In the genomic region with DNA sequence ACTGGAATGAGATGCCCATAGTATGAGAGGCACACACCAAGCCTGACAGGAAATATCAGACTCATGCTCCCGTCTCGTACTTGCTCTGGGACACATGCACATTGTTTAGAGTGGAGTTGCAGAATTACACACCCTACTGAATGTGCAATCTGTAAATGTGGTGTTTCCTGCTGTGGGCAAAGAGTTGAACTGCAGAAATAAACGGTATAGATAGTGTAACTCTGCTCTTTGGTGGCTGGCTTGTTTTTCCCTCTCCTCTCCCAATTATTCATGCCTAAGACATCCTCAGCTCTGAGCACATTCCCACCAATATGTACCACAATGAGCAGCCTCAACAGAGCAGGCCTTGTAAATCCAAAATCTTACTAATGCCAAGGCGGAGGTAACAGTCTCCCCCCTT, we compare ENCODE assay signal across 20 cellular contexts.
DNase-seq lines count a peak whose midpoint lies in the region; ATAC-seq and TF ChIP-seq lines count a peak whose summit lies in the region.
"Had no signal": no experiment of that assay in that cellular context is flagged by ENCODE, and none has a peak within 500 bp of the region (broad histone marks: within the 10 kb centered on the region; RNA-seq: fewer than 3 reads in every experiment).

No MANE protein-coding gene starts in this region.

- no peak for ATAC-seq in GM21717 (IDR thresholded peaks at IDR 0.05; ENCODE audit: unreplicated experiment)
- ATAC-seq: activated CD4-positive, alpha-beta T cell treated with anti-CD3 and anti-CD28 coated beads for 36 hours had no signal

- H3K4me1 ChIP-seq in cardiac muscle cell (ENCODE audit: low read depth) (peaks cover 25% of the 10 kb centered on the region), fibroblast of lung (ENCODE audit: control insufficient read depth, extremely low read depth, insufficient read depth, low read length) (peaks cover 12% of the 10 kb centered on the region)

- intact Hi-C loops in cardiac septum (cut with DNase I): no loop called here

- no peak overlapping the region for H3K4me3 ChIP-seq in cardiac muscle cell
- no peak overlapping the region for H3K4me3 ChIP-seq in fibroblast of lung (replicated peaks in 1 of 4; ENCODE audit: control extremely low read depth in 1 of 4, insufficient read depth in 1 of 4, low read depth in 3 of 4, low read length in 4 of 4)
- H3K4me3 ChIP-seq in neural cell (ENCODE audit: low read length): no peak overlapping the region
- H3K4me3 ChIP-seq: heart right ventricle, thoracic aorta had no signal

- TF ChIP-seq CTCF in cardiac muscle cell (IDR thresholded peaks at IDR 0.05; ENCODE audit: low read depth, low read length) (no peak), fibroblast of lung (conservative IDR thresholded peaks at IDR 0.05 in 1 of 2, IDR thresholded peaks at IDR 0.05 in 1 of 2; ENCODE audit: low read depth in 1 of 2, low read length in 2 of 2) (no peak), neural cell (IDR thresholded peaks at IDR 0.05; ENCODE audit: poor library complexity, severe bottlenecking) (no peak)

- H3K9me2 ChIP-seq in neural cell (ENCODE audit: insufficient read depth, low read length): no peaks in the 10 kb centered on the region

- TF ChIP-seq RAD21 in neural cell (conservative IDR thresholded peaks at IDR 0.05): no peak

- H3K9me3 ChIP-seq in cardiac muscle cell (ENCODE audit: low read depth): no peaks in the 10 kb centered on the region
- H3K9me3 ChIP-seq in fibroblast of lung (ENCODE audit: control insufficient read depth, insufficient read depth, low read depth, low read length): no peaks in the 10 kb centered on the region
- H3K9me3 ChIP-seq in neural cell (ENCODE audit: low read length): no peaks in the 10 kb centered on the region
- H3K9me3 ChIP-seq: heart right ventricle, thoracic aorta had no signal

- H3K79me2 ChIP-seq in fibroblast of lung (ENCODE audit: control insufficient read depth, insufficient read depth, low read length) (no peaks in the 10 kb centered on the region), neural cell (replicated peaks; ENCODE audit: insufficient read depth, low read length) (no peaks in the 10 kb centered on the region)

- H3K27ac ChIP-seq in cardiac muscle cell (peak overlapping the region; percentile 98), fibroblast of lung (ENCODE audit: insufficient read depth, low read length) (peak overlapping the region; percentile 27), neural cell (ENCODE audit: low read length) (peak overlapping the region; percentile 55)
- H3K27ac ChIP-seq: epithelial cell of prostate had no signal

- DNase-seq in cardiac muscle cell (ENCODE audit: low read depth in 1 of 2, low spot score in 1 of 2) (peak in 1 of 2 donors; percentile 54), cardiac septum (ENCODE audit: low spot score) (no peak), fibroblast of lung (ENCODE audit: low read depth in 2 of 2) (peak; percentile 27 to 75), RKO (ENCODE audit: low spot score) (no peak), SW480 (ENCODE audit: low spot score) (no peak)
- no peak for DNase-seq in activated naive CD4-positive, alpha-beta T cell treated with Interleukin-2 at 50 U/mL for 16 hours
- DNase-seq: 8988T; activated CD4-positive, alpha-beta T cell treated with anti-CD3 and anti-CD28 coated beads for 36 hours; activated CD8-positive, alpha-beta memory T cell treated with anti-CD3 and anti-CD28 coated beads, Interleukin-2, amount 50 U/mL, for 4 hours; activated naive CD4-positive, alpha-beta T cell treated with anti-CD3 and anti-CD28 coated beads, Interleukin-2, amount 10 ng/mL, durations not matched to agents 7 days and 5 days; DMS79 treated with DMSO at 0.1 percent for 48 hours; heart right ventricle; NCI-H1436; NCI-H446; SHP77 treated with DMSO at 0.1 percent for 48 hours; T-helper 9 cell had no signal

- no peaks in the 10 kb centered on the region for H4K20me1 ChIP-seq in fibroblast of lung (ENCODE audit: control insufficient read depth, extremely low read depth, insufficient read depth, low read length)
- H4K20me1 ChIP-seq in neural cell (ENCODE audit: insufficient read depth): no peaks in the 10 kb centered on the region

- no peak overlapping the region for H3K9ac ChIP-seq in fibroblast of lung (ENCODE audit: insufficient read depth, low read length)
- no peak overlapping the region for H3K9ac ChIP-seq in neural cell (ENCODE audit: low read length)

- H3K4me2 ChIP-seq in fibroblast of lung (ENCODE audit: extremely low read depth, insufficient read depth, low read length) (no peak overlapping the region), neural cell (ENCODE audit: low read length) (no peak overlapping the region)

- H3K27me3 ChIP-seq in cardiac muscle cell (no peaks in the 10 kb centered on the region), fibroblast of lung (ENCODE audit: control insufficient read depth, insufficient read depth, low read length) (no peaks in the 10 kb centered on the region), neural cell (ENCODE audit: insufficient read depth, low read depth, low read length) (no peaks in the 10 kb centered on the region)
- H3K27me3 ChIP-seq: heart right ventricle had no signal

- H3F3A ChIP-seq in neural cell (ENCODE audit: insufficient read depth, low read length, poor library complexity, severe bottlenecking): no peaks in the 10 kb centered on the region

- TF ChIP-seq EP300 in neural cell (conservative IDR thresholded peaks at IDR 0.05; ENCODE audit: poor library complexity, severe bottlenecking): no peak

- H3K36me3 ChIP-seq in cardiac muscle cell: peaks cover 18% of the 10 kb centered on the region
- H3K36me3 ChIP-seq in fibroblast of lung (ENCODE audit: control insufficient read depth, insufficient read depth, low read length): peaks cover 13% of the 10 kb centered on the region
- H3K36me3 ChIP-seq in neural cell (ENCODE audit: insufficient read depth, low read length): no peaks in the 10 kb centered on the region

- H2AFZ ChIP-seq in fibroblast of lung (ENCODE audit: low read length) (no peak overlapping the region), neural cell (ENCODE audit: low read depth, low read length) (no peak overlapping the region)

TF ChIP-seq in neural cell, 6 proteins besides CTCF, POLR2A, EP300 and RAD21:
- TF ChIP-seq SMC3 (conservative IDR thresholded peaks at IDR 0.05; ENCODE audit: poor library complexity) (no peak), MXI1 (conservative IDR thresholded peaks at IDR 0.05; ENCODE audit: poor library complexity, severe bottlenecking) (no peak), TAF1 (IDR thresholded peaks at IDR 0.05; ENCODE audit: low read depth) (no peak), POLR2AphosphoS5 (IDR thresholded peaks at IDR 0.05) (no peak), EZH2 (IDR thresholded peaks at IDR 0.05; ENCODE audit: borderline replicate concordance, insufficient read depth, low read length, poor library complexity, severe bottlenecking) (no peak)
- TF ChIP-seq, protein P1, sequence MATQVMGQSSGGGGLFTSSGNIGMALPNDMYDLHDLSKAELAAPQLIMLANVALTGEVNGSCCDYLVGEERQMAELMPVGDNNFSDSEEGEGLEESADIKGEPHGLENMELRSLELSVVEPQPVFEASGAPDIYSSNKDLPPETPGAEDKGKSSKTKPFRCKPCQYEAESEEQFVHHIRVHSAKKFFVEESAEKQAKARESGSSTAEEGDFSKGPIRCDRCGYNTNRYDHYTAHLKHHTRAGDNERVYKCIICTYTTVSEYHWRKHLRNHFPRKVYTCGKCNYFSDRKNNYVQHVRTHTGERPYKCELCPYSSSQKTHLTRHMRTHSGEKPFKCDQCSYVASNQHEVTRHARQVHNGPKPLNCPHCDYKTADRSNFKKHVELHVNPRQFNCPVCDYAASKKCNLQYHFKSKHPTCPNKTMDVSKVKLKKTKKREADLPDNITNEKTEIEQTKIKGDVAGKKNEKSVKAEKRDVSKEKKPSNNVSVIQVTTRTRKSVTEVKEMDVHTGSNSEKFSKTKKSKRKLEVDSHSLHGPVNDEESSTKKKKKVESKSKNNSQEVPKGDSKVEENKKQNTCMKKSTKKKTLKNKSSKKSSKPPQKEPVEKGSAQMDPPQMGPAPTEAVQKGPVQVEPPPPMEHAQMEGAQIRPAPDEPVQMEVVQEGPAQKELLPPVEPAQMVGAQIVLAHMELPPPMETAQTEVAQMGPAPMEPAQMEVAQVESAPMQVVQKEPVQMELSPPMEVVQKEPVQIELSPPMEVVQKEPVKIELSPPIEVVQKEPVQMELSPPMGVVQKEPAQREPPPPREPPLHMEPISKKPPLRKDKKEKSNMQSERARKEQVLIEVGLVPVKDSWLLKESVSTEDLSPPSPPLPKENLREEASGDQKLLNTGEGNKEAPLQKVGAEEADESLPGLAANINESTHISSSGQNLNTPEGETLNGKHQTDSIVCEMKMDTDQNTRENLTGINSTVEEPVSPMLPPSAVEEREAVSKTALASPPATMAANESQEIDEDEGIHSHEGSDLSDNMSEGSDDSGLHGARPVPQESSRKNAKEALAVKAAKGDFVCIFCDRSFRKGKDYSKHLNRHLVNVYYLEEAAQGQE (IDR thresholded peaks at IDR 0.05; ENCODE audit: borderline replicate concordance): no peak

Comparison
In these comparisons a context has a peak if more than half of its experiments do, and no peak if none do; other contexts are left out.
1. DNase-seq: peak in fibroblast of lung (2 of 2); none in cardiac septum (single experiment), RKO (single experiment), activated naive CD4-positive, alpha-beta T cell treated with Interleukin-2 at 50 U/mL for 16 hours (single experiment) and SW480 (single experiment).
2. H3K27ac ChIP-seq: peak in every context shown above with its lines; median percentile 98 in cardiac muscle cell; 55 in neural cell; 27 in fibroblast of lung.